8 cellular contexts compared by ENCODE assay signal in genomic region chr18:32092422-32093105, GRCh38. TPM values are rescaled to one million over a fixed set of nuclear protein-coding genes. Genes with fewer than 3 reads are reported as not detected.
A peak's percentile ranks its signal among the peaks of the same experiment; 100 is the strongest.
DNase-seq lines count a peak whose midpoint lies in the region; ATAC-seq and TF ChIP-seq lines count a peak whose summit lies in the region.

No MANE protein-coding gene starts in this region.

- peak overlapping the region; percentile 100 for H3K27ac ChIP-seq in prostate gland
- H3K27ac ChIP-seq in urinary bladder (ENCODE audit: low read depth), result peak overlapping the region; percentile 99

- intact Hi-C loops in left ventricle myocardium superior (cut with micrococcal nuclease) (no loop called here), prostate gland (cut with DNase I) (loop anchor here (5.0 kb wide), 1 partner anchor 150 kb away; the partner anchor contains the start of gene TRAPPC8)

- CTCF ChIA-PET in T-cell (lab: Charles Lee), result interaction anchor here (0.6 to 1.3 kb wide), 8 partner anchors 20 to 150 kb away, joined by 3 to 12 read pairs (median 4); partner anchors contain the start of genes RNF125 (in 1 of the 2) and TRAPPC8 (in 1 of the 2)

- H3K36me3 Mint-ChIP-seq in T-cell, result peaks cover 18% of the 10 kb centered on the region

- H3K4me3 Mint-ChIP-seq in T-cell, result peak overlapping the region; percentile 95 to 97 (median 96)

- peaks cover 45 to 50% (median 50%) of the 10 kb centered on the region in 3 donors for H3K4me1 Mint-ChIP-seq in T-cell

- no peaks in the 10 kb centered on the region for H3K9me3 ChIP-seq in prostate gland

- peak; percentile 78 for TF ChIP-seq POLR2A in prostate gland (IDR thresholded peaks at IDR 0.05)

- DNase-seq in GM13977 (ENCODE audit: low spot score) (peak; percentile 100), NCI-H146 (lab: John Stamatoyannopoulos, UW) (peak; percentile 100), T-cell (peak; percentile 96 to 100 (median 99)), amniotic stem cell (lab: John Stamatoyannopoulos, UW) (peak; percentile 95), left ventricle myocardium superior (peak; percentile 100), prostate gland (ENCODE audit: low spot score) (peak; percentile 99)

- whole genome bisulfite sequencing in prostate gland, result under 1% methylated on average over 56 of the region's 77 CpGs
- WGBS in urinary bladder, result under 1% methylated on average over 77 of the region's 77 CpGs

- no peak for TF ChIP-seq CTCF in GM13977 (IDR thresholded peaks at IDR 0.05; ENCODE audit: extremely low read depth, insufficient read depth, missing control alignments)
- no peak for TF ChIP-seq CTCF in prostate gland (IDR thresholded peaks at IDR 0.05)

- H3K4me3 ChIP-seq in prostate gland (peak overlapping the region; percentile 87 to 93), urinary bladder (ENCODE audit: low read depth, low read length) (peak overlapping the region; percentile 85)

- H3K4me1 ChIP-seq in prostate gland (replicated peaks) (no peaks in the 10 kb centered on the region), urinary bladder (ENCODE audit: insufficient read depth) (no peaks in the 10 kb centered on the region)

- POLR2A ChIA-PET in T-cell (lab: Charles Lee), result interaction anchor here (0.6 to 2.3 kb wide), 8 partner anchors 52 to 149 kb away, joined by 3 to 31 read pairs (median 4); partner anchors contain the start of genes RNF125 (in 2 of the 2) and TRAPPC8 (in 2 of the 2)

- H3K27me3 ChIP-seq in prostate gland (replicated peaks; ENCODE audit: insufficient read depth), result no peaks in the 10 kb centered on the region

- H3K27me3 Mint-ChIP-seq in T-cell, result no peaks in the 10 kb centered on the region

- H3K36me3 ChIP-seq in prostate gland (no peaks in the 10 kb centered on the region), urinary bladder (ENCODE audit: insufficient read depth) (no peaks in the 10 kb centered on the region)

- no peaks in the 10 kb centered on the region for H3K9me3 Mint-ChIP-seq in T-cell

- in situ Hi-C loops in GM13977 (cut with MboI; ENCODE audit: low pct_unique_long_range_greater_than_20kb, low sequenced_read_pairs, unreplicated experiment), result no loop called here

- peak overlapping the region; percentile 97 for H3K27ac Mint-ChIP-seq in T-cell

- ATAC-seq in HG02870 (IDR thresholded peaks at IDR 0.05; ENCODE audit: unreplicated experiment) (peak; percentile 76), T-cell (replicated peaks in 1 of 4) (peak; percentile 86 to 94 (median 89)), left ventricle myocardium superior (peak; percentile 98)

RNA-seq across cellular contexts. Expression of gene RNF138, which starts 0.9 kb away (rescaled TPM):
- total RNA-seq in T-cell (100 to 1,000 TPM in 1 of 5 donors, 10 to 100 TPM in 4; 61.3 to 103 (median 67.5) TPM), left ventricle myocardium superior (10.6 TPM), prostate gland (10 to 100 TPM; 25.4 to 72.9 TPM), urinary bladder (35.4 TPM)
- polyA plus RNA-seq in urinary bladder, result 23.5 TPM

Comparison
In these comparisons a context has a peak if more than half of its experiments do, and no peak if none do; other contexts are left out.
1. Peak in every context shown above with its lines: DNase-seq, ATAC-seq, H3K4me3 ChIP-seq and H3K27ac ChIP-seq.